ENCODE assay signal across 1 cellular context in the genomic region with DNA sequence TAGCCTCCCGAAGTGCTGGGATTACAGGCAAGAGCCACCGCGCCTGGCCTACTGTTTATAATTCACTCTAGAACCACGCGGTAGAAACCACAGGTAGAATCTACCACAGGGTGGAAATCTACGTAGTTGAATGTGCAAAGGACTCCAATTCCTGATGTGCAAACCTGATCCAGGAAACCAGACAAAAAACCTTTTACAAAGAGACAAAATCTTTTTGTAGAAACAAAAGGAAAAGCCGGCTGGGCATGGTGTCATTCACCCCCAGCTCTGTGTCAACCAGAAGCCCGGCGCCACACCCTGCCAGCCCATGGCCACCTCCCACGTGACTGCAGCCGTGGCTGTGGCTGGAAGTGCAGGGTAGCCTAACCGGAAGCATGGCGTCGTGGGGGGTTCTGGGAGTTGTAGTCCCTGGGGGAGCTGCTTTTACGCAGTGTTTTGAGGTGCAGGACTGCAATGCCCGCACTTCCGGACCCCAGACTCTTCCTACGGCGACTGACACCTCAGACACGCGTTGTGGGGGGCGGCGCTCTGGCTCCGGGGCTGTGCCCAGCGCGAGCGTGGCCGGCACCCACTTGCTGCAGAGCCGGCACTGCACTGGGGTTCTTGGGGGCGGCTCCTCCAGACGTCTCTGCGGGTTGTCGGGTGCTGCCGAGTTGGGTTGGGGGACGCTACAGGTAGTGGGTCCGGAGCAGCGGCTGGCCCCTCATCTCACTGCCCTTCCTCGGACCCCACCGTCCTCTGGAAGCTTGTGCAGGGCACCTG.
TF ChIP-seq lines count a peak whose summit lies in the region.

No MANE protein-coding gene starts in this region.

TF ChIP-seq in HEK293, 187 proteins besides CTCF, POLR2A, EP300 and RAD21 (continued from another document):
- TF ChIP-seq, protein P1, sequence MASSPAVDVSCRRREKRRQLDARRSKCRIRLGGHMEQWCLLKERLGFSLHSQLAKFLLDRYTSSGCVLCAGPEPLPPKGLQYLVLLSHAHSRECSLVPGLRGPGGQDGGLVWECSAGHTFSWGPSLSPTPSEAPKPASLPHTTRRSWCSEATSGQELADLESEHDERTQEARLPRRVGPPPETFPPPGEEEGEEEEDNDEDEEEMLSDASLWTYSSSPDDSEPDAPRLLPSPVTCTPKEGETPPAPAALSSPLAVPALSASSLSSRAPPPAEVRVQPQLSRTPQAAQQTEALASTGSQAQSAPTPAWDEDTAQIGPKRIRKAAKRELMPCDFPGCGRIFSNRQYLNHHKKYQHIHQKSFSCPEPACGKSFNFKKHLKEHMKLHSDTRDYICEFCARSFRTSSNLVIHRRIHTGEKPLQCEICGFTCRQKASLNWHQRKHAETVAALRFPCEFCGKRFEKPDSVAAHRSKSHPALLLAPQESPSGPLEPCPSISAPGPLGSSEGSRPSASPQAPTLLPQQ (tag by site-specific recombination; IDR thresholded peaks at IDR 0.05), result 0 out of 2 replicates have a peak, but pooled peaks have one; percentile 22
- TF ChIP-seq ZNF529 (tag by site-specific recombination; IDR thresholded peaks at IDR 0.05; ENCODE audit: insufficient replicate concordance), result no peak
- TF ChIP-seq ZBTB20 (tag by site-specific recombination; IDR thresholded peaks at IDR 0.05), result no peak
- TF ChIP-seq ZBTB48 (tag by site-specific recombination; IDR thresholded peaks at IDR 0.05), result no peak
- no peak for TF ChIP-seq KLF16 (tag by site-specific recombination; IDR thresholded peaks at IDR 0.05)
- TF ChIP-seq, protein P2, sequence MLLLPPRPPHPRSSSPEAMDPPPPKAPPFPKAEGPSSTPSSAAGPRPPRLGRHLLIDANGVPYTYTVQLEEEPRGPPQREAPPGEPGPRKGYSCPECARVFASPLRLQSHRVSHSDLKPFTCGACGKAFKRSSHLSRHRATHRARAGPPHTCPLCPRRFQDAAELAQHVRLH (tag by site-specific recombination; IDR thresholded peaks at IDR 0.05), result peak; percentile 100
- no peak for TF ChIP-seq ZNF830 (tag by site-specific recombination; IDR thresholded peaks at IDR 0.05; ENCODE audit: low read depth)
- TF ChIP-seq WT1 (tag by site-specific recombination; IDR thresholded peaks at IDR 0.05), result no peak
- TF ChIP-seq SCRT2 (tag by site-specific recombination; IDR thresholded peaks at IDR 0.05), result peak; percentile 21; the same call in 1 of the 2 replicates
- no peak for TF ChIP-seq ZFHX2 (tag by site-specific recombination; conservative IDR thresholded peaks at IDR 0.05)
